Comparison of ENCODE assay signal across 20 cellular contexts in genomic region chr11:17102447-17102846, GRCh38.
"Had no signal": no experiment of that assay in that cellular context is flagged by ENCODE, and none has a peak within 500 bp of the region (broad histone marks: within the 10 kb centered on the region; RNA-seq: fewer than 3 reads in every experiment).

No MANE protein-coding gene starts in this region.

- H3K9me3 ChIP-seq: gastroesophageal sphincter, left ventricle myocardium inferior, sigmoid colon, transverse colon had no signal

- H3K27ac ChIP-seq: cardiac muscle cell, gastroesophageal sphincter, left ventricle myocardium inferior, neural progenitor cell, sigmoid colon, transverse colon had no signal

- H3K4me1 ChIP-seq: gastroesophageal sphincter, left ventricle myocardium inferior, neural progenitor cell, sigmoid colon had no signal

- ATAC-seq: activated T-cell treated with anti-CD3 and anti-CD28 coated beads, Interleukin-2, amount 50 U/mL, for 4 hours; gastroesophageal sphincter; naive thymus-derived CD8-positive, alpha-beta T cell; stimulated activated naive B cell treated with anti-CD40 and anti-IgM and Interleukin-4, amounts not matched to agents 10 μg/mL and 1 μg/mL and 100 μg/mL, for 72 hours had no signal

- H3K27me3 ChIP-seq: cardiac muscle cell, gastroesophageal sphincter, neural progenitor cell, sigmoid colon, transverse colon had no signal

- DNase-seq: activated CD4-positive, alpha-beta T cell treated with anti-CD3 and anti-CD28 coated beads for 1 hour; activated CD4-positive, alpha-beta T cell treated with anti-CD3 and anti-CD28 coated beads, Interleukin-2, amount 50 U/mL, for 1 hour; activated naive CD4-positive, alpha-beta T cell treated with anti-CD3 and anti-CD28 coated beads for 36 hours; activated T-cell treated with anti-CD3 and anti-CD28 coated beads, Interleukin-2, amount 50 U/mL, for 4 hours; effector CD8-positive, alpha-beta T cell; erythroblast; head of caudate nucleus; hypothalamus; left ventricle myocardium inferior; mammary epithelial cell; naive thymus-derived CD8-positive, alpha-beta T cell; sigmoid colon; stimulated activated CD4-positive, alpha-beta T cell treated with anti-CD3 and anti-CD28 coated beads, Interleukin-15, amount 100 ng/mL, for 24 hours; stimulated activated CD8-positive, alpha-beta memory T cell treated with anti-CD3 and anti-CD28 coated beads, Interleukin-4, amount 100 ng/mL, for 48 hours; stimulated activated naive B cell treated with anti-CD40 and anti-IgM and Interleukin-4, amounts not matched to agents 10 μg/mL and 1 μg/mL and 100 μg/mL, for 72 hours; transverse colon had no signal

- H3K4me3 ChIP-seq: cardiac muscle cell, gastroesophageal sphincter, left ventricle myocardium inferior, neural progenitor cell, sigmoid colon, smooth muscle cell, transverse colon had no signal
